In genomic region chr1:70034403-70034802, GRCh38 we compare ENCODE assay signal across 8 cellular contexts.
DNase-seq lines count a peak whose midpoint lies in the region; ATAC-seq and TF ChIP-seq lines count a peak whose summit lies in the region.

No MANE protein-coding gene starts in this region.

- ATAC-seq in activated naive CD4-positive, alpha-beta T cell treated with anti-CD3 and anti-CD28 coated beads, Interleukin-2, amount 50 U/mL, for 72 hours, result no peak

- in situ Hi-C loops in GM13977 (cut with MboI; ENCODE audit: low pct_unique_long_range_greater_than_20kb, low sequenced_read_pairs, unreplicated experiment), result no loop called here

- H3K27ac Mint-ChIP-seq in activated naive CD4-positive, alpha-beta T cell treated with anti-CD3 and anti-CD28 coated beads, Interleukin-2, amount 50 U/mL, for 72 hours, result no peak overlapping the region

- DNase-seq in HK-2 (ENCODE audit: unreplicated experiment), result peak; percentile 35
- peak; percentile 87 for DNase-seq in NCI-H510A treated with DMSO at 0.1 percent for 48 hours (lab: John Stamatoyannopoulos, UW)
- peak; percentile 74 to 84 for DNase-seq in cardiac fibroblast (ENCODE audit: low read depth in 2 of 2)
- DNase-seq in pulmonary artery endothelial cell (ENCODE audit: low read depth, low spot score), result peak; percentile 4
- no peak for DNase-seq in ureter (ENCODE audit: low spot score)
- DNase-seq in GM13977 (ENCODE audit: low spot score), result no peak
- no peak for DNase-seq in activated naive CD4-positive, alpha-beta T cell treated with anti-CD3 and anti-CD28 coated beads, Interleukin-2, amount 50 U/mL, for 72 hours (ENCODE audit: low spot score in 2 of 2)
- DNase-seq in T-helper 1 cell, result no peak

- H3K9me3 Mint-ChIP-seq in activated naive CD4-positive, alpha-beta T cell treated with anti-CD3 and anti-CD28 coated beads, Interleukin-2, amount 50 U/mL, for 72 hours, result peaks cover 0 to 3% of the 10 kb centered on the region in 2 donors

- TF ChIP-seq CTCF in cardiac fibroblast (IDR thresholded peaks at IDR 0.05; ENCODE audit: low read depth, low read length), result peak; percentile 61
- no peak for TF ChIP-seq CTCF in GM13977 (IDR thresholded peaks at IDR 0.05; ENCODE audit: extremely low read depth, insufficient read depth, missing control alignments)

- H3K4me3 ChIP-seq in cardiac fibroblast (replicated peaks in 1 of 2; ENCODE audit: low read depth in 2 of 2, low read length in 2 of 2), result no peak overlapping the region

- no peaks in the 10 kb centered on the region for H3K36me3 Mint-ChIP-seq in activated naive CD4-positive, alpha-beta T cell treated with anti-CD3 and anti-CD28 coated beads, Interleukin-2, amount 50 U/mL, for 72 hours

Comparison
In these comparisons a context has a peak if more than half of its experiments do, and no peak if none do; other contexts are left out.
1. DNase-seq: peak in HK-2 (single experiment), NCI-H510A treated with DMSO at 0.1 percent for 48 hours (single experiment), cardiac fibroblast (2 of 2) and pulmonary artery endothelial cell (single experiment); none in ureter (single experiment), GM13977 (single experiment), activated naive CD4-positive, alpha-beta T cell treated with anti-CD3 and anti-CD28 coated beads, Interleukin-2, amount 50 U/mL, for 72 hours (0 of 2) and T-helper 1 cell (0 of 5).